In the genomic region with DNA sequence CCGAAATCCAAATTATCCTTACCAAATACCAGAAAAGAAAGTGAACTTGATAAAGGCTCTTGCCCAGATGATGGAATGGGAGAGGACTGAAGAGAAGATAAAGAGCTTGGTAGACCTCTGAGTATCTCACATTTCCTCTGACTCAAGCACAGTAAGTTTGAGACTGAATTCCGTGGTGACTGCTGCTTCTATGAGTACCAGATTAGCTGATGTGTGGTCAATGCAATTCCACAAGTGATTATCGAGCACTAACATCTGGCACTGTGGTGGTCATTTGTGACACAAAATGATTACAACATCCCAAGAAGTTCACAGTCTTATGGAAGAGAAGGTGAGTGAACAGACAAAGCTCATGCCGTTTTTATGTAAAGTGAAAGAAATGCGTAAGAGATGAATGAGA, we compare ENCODE assay signal across 15 cellular contexts. TPM values are rescaled to one million over a fixed set of nuclear protein-coding genes. Genes with fewer than 3 reads are reported as not detected.
DNase-seq lines count a peak whose midpoint lies in the region; ATAC-seq, FAIRE-seq and TF ChIP-seq lines count a peak whose summit lies in the region.
"Had no signal": no experiment of that assay in that cellular context is flagged by ENCODE, and none has a peak within 500 bp of the region (broad histone marks: within the 10 kb centered on the region; RNA-seq: fewer than 3 reads in every experiment).

No MANE protein-coding gene starts in this region.

- H3K9me3 ChIP-seq in prostate gland = no peaks in the 10 kb centered on the region
- H3K9me3 ChIP-seq: BLaER1 had no signal

- peak; percentile 70 for FAIRE-seq in bronchial epithelial cell (lab: Jason Lieb, UNC)

- TF ChIP-seq CTCF in bronchial epithelial cell (IDR thresholded peaks at IDR 0.05; ENCODE audit: insufficient read depth, low read length, severe bottlenecking) (no peak), prostate gland (IDR thresholded peaks at IDR 0.05) (no peak)

- H3K27me3 ChIP-seq in bronchial epithelial cell (ENCODE audit: control insufficient read depth, insufficient read depth, low read length) (no peaks in the 10 kb centered on the region), prostate gland (replicated peaks; ENCODE audit: insufficient read depth) (no peaks in the 10 kb centered on the region)

- no peak overlapping the region for H3K4me3 Mint-ChIP-seq in activated CD4-positive, alpha-beta memory T cell treated with anti-CD3 and anti-CD28 coated beads for 36 hours

- H3K4me1 Mint-ChIP-seq in activated CD4-positive, alpha-beta memory T cell treated with anti-CD3 and anti-CD28 coated beads for 36 hours (ENCODE audit: low read depth) = peaks cover 12% of the 10 kb centered on the region

- WGBS in prostate gland = 91% methylated on average over 5 of the region's 5 CpGs

- no peaks in the 10 kb centered on the region for H3K36me3 Mint-ChIP-seq in activated CD4-positive, alpha-beta memory T cell treated with anti-CD3 and anti-CD28 coated beads for 36 hours
- H3K36me3 Mint-ChIP-seq: activated naive CD4-positive, alpha-beta T cell treated with anti-CD3 and anti-CD28 coated beads, Interleukin-2, amount 50 U/mL, for 72 hours; naive thymus-derived CD4-positive, alpha-beta T cell had no signal

- no peak for TF ChIP-seq POLR2A in prostate gland (IDR thresholded peaks at IDR 0.05)

- H3K27ac Mint-ChIP-seq in activated CD4-positive, alpha-beta memory T cell treated with anti-CD3 and anti-CD28 coated beads for 36 hours = no peak overlapping the region
- H3K27ac Mint-ChIP-seq: activated naive CD4-positive, alpha-beta T cell treated with anti-CD3 and anti-CD28 coated beads, Interleukin-2, amount 50 U/mL, for 72 hours; naive thymus-derived CD4-positive, alpha-beta T cell had no signal

- H3K27me3 Mint-ChIP-seq in activated CD4-positive, alpha-beta memory T cell treated with anti-CD3 and anti-CD28 coated beads for 36 hours = peaks cover 22% of the 10 kb centered on the region

- DNase-seq in CMK (ENCODE audit: low read depth) = peak; percentile 40
- DNase-seq in M059J (ENCODE audit: low read depth) = peak; percentile 16
- no peak for DNase-seq in bronchial epithelial cell (ENCODE audit: low read depth)
- DNase-seq in myocyte (ENCODE audit: low read depth) = peak; percentile 60
- DNase-seq in prostate gland (ENCODE audit: low spot score) = no peak
- no peak for DNase-seq in activated CD4-positive, alpha-beta memory T cell treated with anti-CD3 and anti-CD28 coated beads for 36 hours
- no peak for DNase-seq in hypothalamus (lab: John Stamatoyannopoulos, UW)
- DNase-seq: activated CD4-positive, CD25-positive, alpha-beta regulatory T cell treated with anti-CD3 and anti-CD28 coated beads, Interleukin-2, amount 50 U/mL, for 72 hours; naive thymus-derived CD4-positive, alpha-beta T cell; NCI-H1694; NCI-H510A; PC-3 had no signal

- no peaks in the 10 kb centered on the region for H3K36me3 ChIP-seq in bronchial epithelial cell (ENCODE audit: control insufficient read depth, insufficient read depth, low read length)
- no peaks in the 10 kb centered on the region for H3K36me3 ChIP-seq in prostate gland
- H3K36me3 ChIP-seq: BLaER1 had no signal

- intact Hi-C loops in prostate gland (cut with DNase I) = loop anchor here (5.0 to 10.0 kb wide), 3 partner anchors 72 to 247 kb away; partner anchors contain the start of gene MPC1
- intact Hi-C loops in activated CD4-positive, alpha-beta memory T cell treated with anti-CD3 and anti-CD28 coated beads for 36 hours (cut with micrococcal nuclease) = loop anchor here (10.0 kb wide), 2 partner anchors 325 to 375 kb away; partner anchors contain the start of gene PRR18

- POLR2A ChIA-PET in activated CD4-positive, alpha-beta memory T cell treated with anti-CD3 and anti-CD28 coated beads for 36 hours (lab: Charles Lee) = no interaction called here

- no peaks in the 10 kb centered on the region for H3K9me3 Mint-ChIP-seq in activated CD4-positive, alpha-beta memory T cell treated with anti-CD3 and anti-CD28 coated beads for 36 hours
- H3K9me3 Mint-ChIP-seq: activated naive CD4-positive, alpha-beta T cell treated with anti-CD3 and anti-CD28 coated beads, Interleukin-2, amount 50 U/mL, for 72 hours; naive thymus-derived CD4-positive, alpha-beta T cell had no signal

- H3K4me1 ChIP-seq in prostate gland (replicated peaks) = peaks cover 9% of the 10 kb centered on the region

- CTCF ChIA-PET in activated CD4-positive, alpha-beta memory T cell treated with anti-CD3 and anti-CD28 coated beads for 36 hours (lab: Charles Lee) = no interaction called here

- H3K27ac ChIP-seq in prostate gland = no peak overlapping the region
- H3K27ac ChIP-seq: BLaER1 had no signal

- H3K4me3 ChIP-seq in bronchial epithelial cell (ENCODE audit: low read depth, low read length) (no peak overlapping the region), prostate gland (no peak overlapping the region)

- ATAC-seq in GM21526 (IDR thresholded peaks at IDR 0.05; ENCODE audit: low FRiP score, unreplicated experiment) = no peak
- ATAC-seq: activated naive CD4-positive, alpha-beta T cell treated with anti-CD3 and anti-CD28 coated beads, Interleukin-2, amount 50 U/mL, for 72 hours; naive thymus-derived CD4-positive, alpha-beta T cell; PC-3 had no signal

RNA-seq across cellular contexts. Expression of gene RPS6KA2, which starts 2.6 kb away (rescaled TPM):
- total RNA-seq in M059J (2014; rRNA removed; shearing (Covaris generic)) = 1.9 and 7.2 TPM in 2 replicates
- total RNA-seq in bronchial epithelial cell (42.6 and 44.4 TPM in 2 replicates), myocyte (14.9 and 17.7 TPM in 2 replicates), prostate gland (10 to 100 TPM; 32.2 to 44.3 TPM)
- polyA plus RNA-seq in myocyte (2012) = 17.7 TPM
- 1 to 10 TPM; 7.7 to 7.9 TPM for total RNA-seq in activated CD4-positive, alpha-beta memory T cell treated with anti-CD3 and anti-CD28 coated beads for 36 hours

RNA-seq across cellular contexts. Expression of gene RAMACL, which starts 43.1 kb away (rescaled TPM):
- 0.27 and 0.30 TPM in 2 replicates for total RNA-seq in M059J (2014; rRNA removed; shearing (Covaris generic))
- total RNA-seq in bronchial epithelial cell (1.6 and 1.7 TPM in 2 replicates), myocyte (0.43 TPM in 1 of 2 replicates, not detected in the other), prostate gland (1 to 10 TPM in 1 of 2 donors, under 1 TPM in 1; 0.68 to 1.1 TPM)
- 0.15 TPM for polyA plus RNA-seq in myocyte (2012)
- total RNA-seq in activated CD4-positive, alpha-beta memory T cell treated with anti-CD3 and anti-CD28 coated beads for 36 hours = under 1 TPM; 0.29 to 0.31 TPM
- polyA plus RNA-seq: naive thymus-derived CD4-positive, alpha-beta T cell had no signal

Comparison
In these comparisons a context has a peak if more than half of its experiments do, and no peak if none do; other contexts are left out.
1. DNase-seq: peak in CMK (single experiment), M059J (single experiment) and myocyte (single experiment); none in bronchial epithelial cell (single experiment), prostate gland (single experiment), activated CD4-positive, alpha-beta memory T cell treated with anti-CD3 and anti-CD28 coated beads for 36 hours (single experiment) and hypothalamus (0 of 51).